Comparison of ENCODE assay signal across 1 cellular context in the genomic region with DNA sequence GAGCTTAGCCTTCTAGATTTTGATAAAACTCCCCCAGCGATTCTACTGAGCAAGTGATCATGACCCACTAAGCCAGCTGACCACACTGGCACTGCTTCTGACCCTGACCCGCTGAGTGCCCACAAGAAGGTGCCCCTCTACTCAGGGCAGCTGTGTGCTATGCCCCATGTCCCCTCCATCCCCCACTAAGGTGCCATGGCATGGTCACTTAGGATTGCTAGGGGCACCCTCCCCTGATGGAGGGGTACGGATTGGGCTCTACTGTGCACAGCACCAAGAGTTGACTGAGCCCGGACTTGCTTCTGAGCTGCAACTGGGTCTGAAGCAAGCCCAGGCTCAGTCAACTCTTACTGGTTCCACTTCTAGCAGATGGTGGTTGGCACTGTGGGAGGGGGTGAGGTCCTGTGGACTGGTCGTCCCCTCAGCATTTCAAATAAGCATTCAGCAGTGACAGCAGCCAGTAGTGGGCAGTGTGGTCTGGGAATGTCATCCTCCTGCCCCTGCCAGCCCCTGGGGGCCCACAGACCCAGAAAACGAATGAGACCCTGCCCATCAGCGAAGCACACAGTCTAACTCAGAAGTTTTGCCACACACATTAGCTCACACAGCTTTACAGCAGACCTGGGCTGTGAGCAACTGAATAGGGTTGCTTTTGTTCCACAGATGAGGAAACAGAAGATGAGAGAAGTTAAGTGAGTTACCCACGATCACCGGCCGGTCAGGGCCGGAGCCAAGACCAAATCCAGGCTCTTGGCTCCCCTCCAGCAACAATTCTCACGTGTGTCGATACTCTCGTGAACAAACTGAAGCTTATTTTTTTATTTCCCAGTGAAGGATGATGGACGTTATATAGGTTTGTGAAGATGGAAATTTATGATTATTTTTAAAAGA.
TF ChIP-seq lines count a peak whose summit lies in the region.

No MANE protein-coding gene starts in this region.

TF ChIP-seq in HCT116, 20 proteins besides CTCF, POLR2A, EP300 and RAD21:
- TF ChIP-seq EZH2phosphoT487 (IDR thresholded peaks at IDR 0.05; ENCODE audit: borderline replicate concordance) (no peak), EGR1 (IDR thresholded peaks at IDR 0.05; ENCODE audit: low read depth) (no peak), SP1 (IDR thresholded peaks at IDR 0.05; ENCODE audit: low read depth) (no peak), CEBPB (IDR thresholded peaks at IDR 0.05; ENCODE audit: low read depth) (no peak), ELF1 (IDR thresholded peaks at IDR 0.05; ENCODE audit: borderline replicate concordance, low read depth) (no peak), POLR2AphosphoS5 (IDR thresholded peaks at IDR 0.05; ENCODE audit: low read depth, low read length) (no peak), CBX3 (IDR thresholded peaks at IDR 0.05; ENCODE audit: low read depth) (no peak), FOSL1 (IDR thresholded peaks at IDR 0.05; ENCODE audit: low read depth) (no peak), YY1 (IDR thresholded peaks at IDR 0.05; ENCODE audit: extremely low read depth, insufficient replicate concordance, low read depth, low read length) (no peak), SRF (IDR thresholded peaks at IDR 0.05; ENCODE audit: low read depth) (no peak), ZNF274 (IDR thresholded peaks at IDR 0.05; ENCODE audit: low read depth, low read length) (no peak), EZH2 (IDR thresholded peaks at IDR 0.05) (no peak), ZFX (IDR thresholded peaks at IDR 0.05) (no peak), JUND (IDR thresholded peaks at IDR 0.05) (no peak)
- TF ChIP-seq, protein P1, sequence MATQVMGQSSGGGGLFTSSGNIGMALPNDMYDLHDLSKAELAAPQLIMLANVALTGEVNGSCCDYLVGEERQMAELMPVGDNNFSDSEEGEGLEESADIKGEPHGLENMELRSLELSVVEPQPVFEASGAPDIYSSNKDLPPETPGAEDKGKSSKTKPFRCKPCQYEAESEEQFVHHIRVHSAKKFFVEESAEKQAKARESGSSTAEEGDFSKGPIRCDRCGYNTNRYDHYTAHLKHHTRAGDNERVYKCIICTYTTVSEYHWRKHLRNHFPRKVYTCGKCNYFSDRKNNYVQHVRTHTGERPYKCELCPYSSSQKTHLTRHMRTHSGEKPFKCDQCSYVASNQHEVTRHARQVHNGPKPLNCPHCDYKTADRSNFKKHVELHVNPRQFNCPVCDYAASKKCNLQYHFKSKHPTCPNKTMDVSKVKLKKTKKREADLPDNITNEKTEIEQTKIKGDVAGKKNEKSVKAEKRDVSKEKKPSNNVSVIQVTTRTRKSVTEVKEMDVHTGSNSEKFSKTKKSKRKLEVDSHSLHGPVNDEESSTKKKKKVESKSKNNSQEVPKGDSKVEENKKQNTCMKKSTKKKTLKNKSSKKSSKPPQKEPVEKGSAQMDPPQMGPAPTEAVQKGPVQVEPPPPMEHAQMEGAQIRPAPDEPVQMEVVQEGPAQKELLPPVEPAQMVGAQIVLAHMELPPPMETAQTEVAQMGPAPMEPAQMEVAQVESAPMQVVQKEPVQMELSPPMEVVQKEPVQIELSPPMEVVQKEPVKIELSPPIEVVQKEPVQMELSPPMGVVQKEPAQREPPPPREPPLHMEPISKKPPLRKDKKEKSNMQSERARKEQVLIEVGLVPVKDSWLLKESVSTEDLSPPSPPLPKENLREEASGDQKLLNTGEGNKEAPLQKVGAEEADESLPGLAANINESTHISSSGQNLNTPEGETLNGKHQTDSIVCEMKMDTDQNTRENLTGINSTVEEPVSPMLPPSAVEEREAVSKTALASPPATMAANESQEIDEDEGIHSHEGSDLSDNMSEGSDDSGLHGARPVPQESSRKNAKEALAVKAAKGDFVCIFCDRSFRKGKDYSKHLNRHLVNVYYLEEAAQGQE (IDR thresholded peaks at IDR 0.05; ENCODE audit: low read depth) = no peak
- TF ChIP-seq, protein P2, sequence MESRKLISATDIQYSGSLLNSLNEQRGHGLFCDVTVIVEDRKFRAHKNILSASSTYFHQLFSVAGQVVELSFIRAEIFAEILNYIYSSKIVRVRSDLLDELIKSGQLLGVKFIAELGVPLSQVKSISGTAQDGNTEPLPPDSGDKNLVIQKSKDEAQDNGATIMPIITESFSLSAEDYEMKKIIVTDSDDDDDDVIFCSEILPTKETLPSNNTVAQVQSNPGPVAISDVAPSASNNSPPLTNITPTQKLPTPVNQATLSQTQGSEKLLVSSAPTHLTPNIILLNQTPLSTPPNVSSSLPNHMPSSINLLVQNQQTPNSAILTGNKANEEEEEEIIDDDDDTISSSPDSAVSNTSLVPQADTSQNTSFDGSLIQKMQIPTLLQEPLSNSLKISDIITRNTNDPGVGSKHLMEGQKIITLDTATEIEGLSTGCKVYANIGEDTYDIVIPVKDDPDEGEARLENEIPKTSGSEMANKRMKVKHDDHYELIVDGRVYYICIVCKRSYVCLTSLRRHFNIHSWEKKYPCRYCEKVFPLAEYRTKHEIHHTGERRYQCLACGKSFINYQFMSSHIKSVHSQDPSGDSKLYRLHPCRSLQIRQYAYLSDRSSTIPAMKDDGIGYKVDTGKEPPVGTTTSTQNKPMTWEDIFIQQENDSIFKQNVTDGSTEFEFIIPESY (IDR thresholded peaks at IDR 0.05; ENCODE audit: extremely low read depth, insufficient replicate concordance, low read length) = no peak
